In genomic region chr20:46363874-46364669, GRCh38 we compare ENCODE assay signal across 8 cellular contexts. TPM values are rescaled to one million over a fixed set of nuclear protein-coding genes. Genes with fewer than 3 reads are reported as not detected.
DNase-seq lines count a peak whose midpoint lies in the region; ATAC-seq and TF ChIP-seq lines count a peak whose summit lies in the region.

No MANE protein-coding gene starts in this region.

- no peaks in the 10 kb centered on the region for H3K9me3 Mint-ChIP-seq in activated CD4-positive, alpha-beta memory T cell treated with anti-CD3 and anti-CD28 coated beads for 36 hours

- DNase-seq in AG20443 (ENCODE audit: low spot score) (peak; percentile 98), NCI-H748 treated with DMSO at 0.1 percent for 48 hours (lab: John Stamatoyannopoulos, UW) (peak; percentile 57), dorsolateral prefrontal cortex (peak; percentile 68 to 95 (median 84)), right lobe of liver (peak; percentile 88 to 91 (median 90))
- peak; percentile 91 for DNase-seq in activated CD4-positive, alpha-beta memory T cell treated with anti-CD3 and anti-CD28 coated beads for 36 hours
- peak; percentile 86 for DNase-seq in stimulated activated CD4-positive, alpha-beta T cell treated with anti-CD3 and anti-CD28 coated beads, Interleukin-4, amount 100 ng/mL, for 1 hour

- H3K4me3 ChIP-seq in dorsolateral prefrontal cortex (peak overlapping the region; percentile 65 to 100 (median 99)), right lobe of liver (peak overlapping the region; percentile 90 to 99 (median 94))

- no peaks in the 10 kb centered on the region for H3K27me3 Mint-ChIP-seq in activated CD4-positive, alpha-beta memory T cell treated with anti-CD3 and anti-CD28 coated beads for 36 hours

- H3K9me3 ChIP-seq in right lobe of liver = no peaks in the 10 kb centered on the region

- intact Hi-C loops in activated CD4-positive, alpha-beta memory T cell treated with anti-CD3 and anti-CD28 coated beads for 36 hours (cut with micrococcal nuclease) = loop anchor here (1.0 to 10.0 kb wide), 5 partner anchors 37 to 549 kb away; partner anchors contain the start of genes CDH22, ELMO2, PCIF1 and UBE2C
- intact Hi-C loops in dorsolateral prefrontal cortex (cut with DNase I) (loop anchor here (2.0 kb wide), 1 partner anchor 43 kb away; the partner anchor contains the start of gene ELMO2 (in 2 of the 2)), right lobe of liver (cut with DNase I) (no loop called here)

- peaks cover 0 to 23% (median 11%) of the 10 kb centered on the region in 4 donors for H3K36me3 ChIP-seq in right lobe of liver

- peak; percentile 89 for TF ChIP-seq POLR2A in right lobe of liver (IDR thresholded peaks at IDR 0.05)

- H3K4me1 Mint-ChIP-seq in activated CD4-positive, alpha-beta memory T cell treated with anti-CD3 and anti-CD28 coated beads for 36 hours (ENCODE audit: low read depth) = peaks cover 81% of the 10 kb centered on the region

- POLR2A ChIA-PET in activated CD4-positive, alpha-beta memory T cell treated with anti-CD3 and anti-CD28 coated beads for 36 hours (lab: Charles Lee) = interaction anchor here (0.7 to 2.1 kb wide), 5 partner anchors 10 to 43 kb away, joined by 3 to 20 read pairs (median 4); partner anchors contain the start of gene ELMO2

- CTCF ChIA-PET in activated CD4-positive, alpha-beta memory T cell treated with anti-CD3 and anti-CD28 coated beads for 36 hours (lab: Charles Lee) = interaction anchor here (1.0 to 2.2 kb wide), 4 partner anchors 15 to 57 kb away, joined by 3 to 8 read pairs (median 7); partner anchors contain the start of gene ELMO2

- H3K27me3 ChIP-seq in dorsolateral prefrontal cortex = no peaks in the 10 kb centered on the region
- no peaks in the 10 kb centered on the region for H3K27me3 ChIP-seq in right lobe of liver

- peaks cover 36% of the 10 kb centered on the region for H3K36me3 Mint-ChIP-seq in activated CD4-positive, alpha-beta memory T cell treated with anti-CD3 and anti-CD28 coated beads for 36 hours

- H3K4me3 Mint-ChIP-seq in activated CD4-positive, alpha-beta memory T cell treated with anti-CD3 and anti-CD28 coated beads for 36 hours = peak overlapping the region; percentile 94

- H3K27ac Mint-ChIP-seq in activated CD4-positive, alpha-beta memory T cell treated with anti-CD3 and anti-CD28 coated beads for 36 hours = peak overlapping the region; percentile 94

- H3K4me1 ChIP-seq in right lobe of liver = peaks cover 0 to 25% (median 4%) of the 10 kb centered on the region in 4 donors

- TF ChIP-seq CTCF in dorsolateral prefrontal cortex (IDR thresholded peaks at IDR 0.05 in 54 of 56, conservative IDR thresholded peaks at IDR 0.05 in 2 of 56; ENCODE audit: low read depth in 1 of 56, partially characterized antibody in 56 of 56) (peak in 7 of 56 donors; percentile 14 to 36 (median 24)), right lobe of liver (IDR thresholded peaks at IDR 0.05) (no peak)

- peak overlapping the region; percentile 79 to 99 (median 96) for H3K27ac ChIP-seq in dorsolateral prefrontal cortex
- H3K27ac ChIP-seq in right lobe of liver = peak overlapping the region; percentile 87 to 99 (median 94)

- ATAC-seq in GM19043 (IDR thresholded peaks at IDR 0.05; ENCODE audit: low read depth, unreplicated experiment) = peak; percentile 67
- ATAC-seq in HG03378 (IDR thresholded peaks at IDR 0.05; ENCODE audit: unreplicated experiment) = peak; percentile 31
- ATAC-seq in right lobe of liver = peak; percentile 95 to 97 (median 96)

- WGBS in right lobe of liver (ENCODE audit: insufficient coverage, low coverage, low lambda C conversion rate, missing lambda C conversion rate) = under 1% methylated on average over 25 of the region's 64 CpGs

RNA-seq across cellular contexts. Expression of gene ELMO2, which starts 42.3 kb away (rescaled TPM):
- 10 to 100 TPM; 57.4 to 64.1 TPM for total RNA-seq in activated CD4-positive, alpha-beta memory T cell treated with anti-CD3 and anti-CD28 coated beads for 36 hours
- 100 to 1,000 TPM in 49 of 120 experiments, 10 to 100 TPM in 71; 74.1 to 143 (median 97.3) TPM for total RNA-seq in dorsolateral prefrontal cortex
- total RNA-seq in right lobe of liver = 10 to 100 TPM; 14.9 to 22.9 (median 17.4) TPM

RNA-seq across cellular contexts. Expression of gene CDH22, which starts 55.8 kb away (rescaled TPM):
- total RNA-seq in activated CD4-positive, alpha-beta memory T cell treated with anti-CD3 and anti-CD28 coated beads for 36 hours = not detected
- total RNA-seq in dorsolateral prefrontal cortex (10 to 100 TPM in 119 of 120 experiments, 1 to 10 TPM in 1; 6.7 to 71.8 (median 34.0) TPM), right lobe of liver (not detected)

Comparison
In these comparisons a context has a peak if more than half of its experiments do, and no peak if none do; other contexts are left out.
1. Peak in every context shown above with its lines: DNase-seq, ATAC-seq, H3K4me3 ChIP-seq and H3K27ac ChIP-seq.
2. ATAC-seq: peak in every context shown above with its lines; median percentile 96 in right lobe of liver; 67 in GM19043; 31 in HG03378.
3. RNA of gene CDH22, which starts 55.8 kb away (total RNA-seq): 6.7 to 71.8 TPM in dorsolateral prefrontal cortex; not detected in activated CD4-positive, alpha-beta memory T cell treated with anti-CD3 and anti-CD28 coated beads for 36 hours and not detected in right lobe of liver; every median in the first group is over 4 times any median in the second.
4. intact Hi-C loops: an anchor here in activated CD4-positive, alpha-beta memory T cell treated with anti-CD3 and anti-CD28 coated beads for 36 hours (1.0 to 10.0 kb wide) and dorsolateral prefrontal cortex (2.0 kb wide); none called in right lobe of liver.